ENCODE assay signal across 2 cellular contexts in genomic region chr6:110731898-110732297, GRCh38.
TF ChIP-seq lines count a peak whose summit lies in the region.

No MANE protein-coding gene starts in this region.

TF ChIP-seq in HepG2, 621 proteins besides CTCF, POLR2A, EP300 and RAD21:
- TF ChIP-seq DBP (CRISPR knock-in tag; IDR thresholded peaks at IDR 0.05; ENCODE audit: not compliant biosample characterization) (no peak), ZNF879 (CRISPR knock-in tag; IDR thresholded peaks at IDR 0.05) (no peak), SMC3 (IDR thresholded peaks at IDR 0.05; ENCODE audit: low read length) (no peak), MEIS1 (CRISPR knock-in tag; IDR thresholded peaks at IDR 0.05; ENCODE audit: borderline replicate concordance) (no peak), IRF2 (CRISPR knock-in tag; IDR thresholded peaks at IDR 0.05) (no peak), CAMTA2 (CRISPR knock-in tag; IDR thresholded peaks at IDR 0.05; ENCODE audit: borderline replicate concordance) (no peak), PRMT3 (CRISPR knock-in tag; IDR thresholded peaks at IDR 0.05; ENCODE audit: borderline replicate concordance, low read depth) (no peak), ZNF24 (IDR thresholded peaks at IDR 0.05) (no peak), HOMEZ (CRISPR knock-in tag; IDR thresholded peaks at IDR 0.05; ENCODE audit: low read depth) (no peak), ATF1 (CRISPR knock-in tag; IDR thresholded peaks at IDR 0.05) (no peak), CSRNP2 (CRISPR knock-in tag; conservative IDR thresholded peaks at IDR 0.05; ENCODE audit: low read depth) (no peak), PHF8 (CRISPR knock-in tag; IDR thresholded peaks at IDR 0.05) (no peak), RFX1 (IDR thresholded peaks at IDR 0.05) (no peak), PAWR (CRISPR knock-in tag; IDR thresholded peaks at IDR 0.05; ENCODE audit: borderline replicate concordance) (no peak), ZBTB10 (CRISPR knock-in tag; IDR thresholded peaks at IDR 0.05; ENCODE audit: borderline replicate concordance) (no peak), SNAPC5 (CRISPR knock-in tag; IDR thresholded peaks at IDR 0.05; ENCODE audit: borderline replicate concordance) (no peak), HIVEP1 (CRISPR knock-in tag; IDR thresholded peaks at IDR 0.05) (no peak)

TF ChIP-seq in H1, 55 proteins besides CTCF, POLR2A, EP300 and RAD21 (continued from another document):
- TF ChIP-seq EGR1 (IDR thresholded peaks at IDR 0.05; ENCODE audit: borderline replicate concordance, low read depth, low read length) (no peak), MAX (IDR thresholded peaks at IDR 0.05) (no peak)
